ENCODE assay signal across 17 cellular contexts in the genomic region with DNA sequence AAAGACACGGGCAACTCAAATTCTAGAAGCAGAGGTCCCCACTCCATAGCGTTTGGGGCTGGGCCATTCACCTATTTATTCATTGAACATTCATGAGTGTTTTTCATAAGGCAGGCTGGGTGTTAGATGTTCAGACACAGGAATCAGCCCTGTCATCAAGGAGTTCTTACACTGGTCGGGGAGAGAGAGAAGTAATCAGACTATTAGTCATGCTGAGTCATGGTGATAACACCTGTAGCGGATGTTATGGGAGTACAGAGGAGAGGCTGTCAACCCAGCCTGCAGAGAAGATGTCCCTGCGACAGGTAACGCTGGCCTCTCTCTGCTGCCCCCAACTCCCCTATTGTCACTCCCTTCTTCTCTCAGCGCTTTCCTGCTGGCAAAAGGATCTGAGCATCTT. TPM values are rescaled to one million over a fixed set of nuclear protein-coding genes. Genes with fewer than 3 reads are reported as not detected.
DNase-seq lines count a peak whose midpoint lies in the region; ATAC-seq, FAIRE-seq and TF ChIP-seq lines count a peak whose summit lies in the region.
"Had no signal": no experiment of that assay in that cellular context is flagged by ENCODE, and none has a peak within 500 bp of the region (broad histone marks: within the 10 kb centered on the region; RNA-seq: fewer than 3 reads in every experiment).

No MANE protein-coding gene starts in this region.

- WGBS in A549 (ENCODE audit: missing lambda C conversion rate) = 36% methylated on average over 7 of the region's 7 CpGs
- WGBS in hepatocyte (ENCODE audit: low lambda C conversion rate, missing lambda C conversion rate) = 68% methylated on average over 7 of the region's 7 CpGs

- peaks cover 3% of the 10 kb centered on the region for H3K9me3 Mint-ChIP-seq in chondrocyte (ENCODE audit: low read depth)
- H3K9me3 Mint-ChIP-seq: stimulated activated naive CD8-positive, alpha-beta T cell treated with anti-CD3 and anti-CD28 coated beads, Interleukin-15, Interleukin-2, amounts not matched to agents 100 ng/mL and 50 ng/mL, for 24 hours had no signal

- peaks cover 13% of the 10 kb centered on the region for H3K4me1 ChIP-seq in A549
- no peaks in the 10 kb centered on the region for H3K4me1 ChIP-seq in hepatocyte (ENCODE audit: insufficient read depth)
- H3K4me1 ChIP-seq: ascending aorta, BLaER1 had no signal

- no peaks in the 10 kb centered on the region for H3K36me3 Mint-ChIP-seq in chondrocyte (ENCODE audit: low read depth)

- H3K27me3 Mint-ChIP-seq in chondrocyte (ENCODE audit: low read depth) = no peaks in the 10 kb centered on the region
- H3K27me3 Mint-ChIP-seq: stimulated activated naive CD8-positive, alpha-beta T cell treated with anti-CD3 and anti-CD28 coated beads, Interleukin-15, Interleukin-2, amounts not matched to agents 100 ng/mL and 50 ng/mL, for 24 hours had no signal

- FAIRE-seq in A549 (lab: Jason Lieb, UNC) (peak; percentile 56), GM18507 (lab: Jason Lieb, UNC) (peak; percentile 24)

- POLR2A ChIA-PET in A549 (lab: Yijun Ruan, JAX) = no interaction called here

- no peaks in the 10 kb centered on the region for H3K79me2 ChIP-seq in hepatocyte

- TF ChIP-seq CTCF in A549 (IDR thresholded peaks at IDR 0.05) (no peak), hepatocyte (IDR thresholded peaks at IDR 0.05; ENCODE audit: poor library complexity) (no peak), chondrocyte (IDR thresholded peaks at IDR 0.05) (no peak)

- TF ChIP-seq POLR2A in A549 (IDR thresholded peaks at IDR 0.05; ENCODE audit: low read length) = no peak

- no peak for TF ChIP-seq EP300 in A549 (IDR thresholded peaks at IDR 0.05)

- H3K4me1 Mint-ChIP-seq in chondrocyte (ENCODE audit: low read depth) = no peaks in the 10 kb centered on the region

- H3K4me2 ChIP-seq in A549 (peak overlapping the region; percentile 59), hepatocyte (no peak overlapping the region)
- H3K4me2 ChIP-seq: BLaER1 had no signal

- H3K4me3 ChIP-seq in A549 = no peak overlapping the region
- no peak overlapping the region for H3K4me3 ChIP-seq in hepatocyte
- H3K4me3 ChIP-seq: ascending aorta, BLaER1, HAP-1 had no signal

- CTCF ChIA-PET in A549 (lab: Yijun Ruan, JAX) = interaction anchor here (0.6 to 2.2 kb wide), 5 partner anchors 21 to 462 kb away, joined by 3 to 8 read pairs (median 4); no protein-coding TSS in a partner anchor

- H3K27ac Mint-ChIP-seq in chondrocyte (ENCODE audit: unreplicated experiment) = no peak overlapping the region
- H3K27ac Mint-ChIP-seq: T-helper 1 cell treated with Interleukin-12 subunit alpha and Interleukin-12 subunit beta and Interleukin-4 antibody, amounts not matched to agents 30 μg/mL and 1 μg/mL, for 36 hours had no signal

- H3K9me3 ChIP-seq in A549 (0 out of 3 replicates have a peak, but pooled peaks cover 3% of the 10 kb centered on the region), hepatocyte (ENCODE audit: low read depth) (no peaks in the 10 kb centered on the region)
- H3K9me3 ChIP-seq: ascending aorta, HAP-1 had no signal

- H3K27me3 ChIP-seq in hepatocyte = no peaks in the 10 kb centered on the region
- H3K27me3 ChIP-seq: ascending aorta, BLaER1 had no signal

- H4K20me1 ChIP-seq in hepatocyte (ENCODE audit: insufficient read depth, poor library complexity, severe bottlenecking) = no peaks in the 10 kb centered on the region
- H4K20me1 ChIP-seq: BLaER1 had no signal

- H3K36me3 ChIP-seq in hepatocyte (replicated peaks; ENCODE audit: insufficient read depth, low read depth) = no peaks in the 10 kb centered on the region
- H3K36me3 ChIP-seq: ascending aorta, HAP-1 had no signal

- no peak overlapping the region for H2AFZ ChIP-seq in hepatocyte

- TF ChIP-seq RAD21 in A549 (conservative IDR thresholded peaks at IDR 0.05 in 1 of 2, IDR thresholded peaks at IDR 0.05 in 1 of 2) = no peak

- ATAC-seq in A549 (peak; percentile 92 to 94), GM21528 (IDR thresholded peaks at IDR 0.05; ENCODE audit: low FRiP score, unreplicated experiment) (no peak)

- H3K27ac ChIP-seq in A549 = peak overlapping the region; percentile 71 to 72
- H3K27ac ChIP-seq in hepatocyte = no peak overlapping the region
- H3K27ac ChIP-seq: ascending aorta, BLaER1 had no signal

- H3K4me3 Mint-ChIP-seq in chondrocyte (ENCODE audit: unreplicated experiment) = no peak overlapping the region
- H3K4me3 Mint-ChIP-seq: stimulated activated naive CD8-positive, alpha-beta T cell treated with anti-CD3 and anti-CD28 coated beads, Interleukin-15, Interleukin-2, amounts not matched to agents 100 ng/mL and 50 ng/mL, for 24 hours; T-helper 1 cell treated with Interleukin-12 subunit alpha and Interleukin-12 subunit beta and Interleukin-4 antibody, amounts not matched to agents 30 μg/mL and 1 μg/mL, for 36 hours had no signal

- DNase-seq in A549 (ENCODE audit: low read depth in 1 of 2, low spot score in 1 of 2) (peak; percentile 78 to 79), GM18507 (ENCODE audit: extremely low spot score, insufficient read length, low read depth) (no peak), RPMI7951 (ENCODE audit: low read depth) (peak; percentile 3), hepatocyte (ENCODE audit: low spot score) (peak; percentile 65), chondrocyte (ENCODE audit: low spot score) (no peak), retina (no peak), AML-193 (lab: John Stamatoyannopoulos, UW) (no peak)
- DNase-seq: activated CD8-positive, alpha-beta memory T cell treated with anti-CD3 and anti-CD28 coated beads for 24 hours; NCI-H2081 treated with DMSO at 0.1 percent for 48 hours; posterior cingulate gyrus; stimulated activated CD4-positive, alpha-beta T cell treated with anti-CD3 and anti-CD28 coated beads, Interleukin-2, amount 100 ng/mL, for 24 hours had no signal

- no peaks in the 10 kb centered on the region for H3K9me2 ChIP-seq in hepatocyte (replicated peaks; ENCODE audit: insufficient read depth)

TF ChIP-seq in A549, 52 proteins besides CTCF, POLR2A, EP300 and RAD21 (continues in another document):
- TF ChIP-seq RFX5 (IDR thresholded peaks at IDR 0.05) (no peak), HEYL (CRISPR knock-in tag; IDR thresholded peaks at IDR 0.05) (no peak), NFE2L2 (conservative IDR thresholded peaks at IDR 0.05; ENCODE audit: low read length) (peak; percentile 92), ZSCAN20 (CRISPR knock-in tag; IDR thresholded peaks at IDR 0.05) (no peak), JUNB (IDR thresholded peaks at IDR 0.05) (peak; percentile 75)
- TF ChIP-seq, protein P1, sequence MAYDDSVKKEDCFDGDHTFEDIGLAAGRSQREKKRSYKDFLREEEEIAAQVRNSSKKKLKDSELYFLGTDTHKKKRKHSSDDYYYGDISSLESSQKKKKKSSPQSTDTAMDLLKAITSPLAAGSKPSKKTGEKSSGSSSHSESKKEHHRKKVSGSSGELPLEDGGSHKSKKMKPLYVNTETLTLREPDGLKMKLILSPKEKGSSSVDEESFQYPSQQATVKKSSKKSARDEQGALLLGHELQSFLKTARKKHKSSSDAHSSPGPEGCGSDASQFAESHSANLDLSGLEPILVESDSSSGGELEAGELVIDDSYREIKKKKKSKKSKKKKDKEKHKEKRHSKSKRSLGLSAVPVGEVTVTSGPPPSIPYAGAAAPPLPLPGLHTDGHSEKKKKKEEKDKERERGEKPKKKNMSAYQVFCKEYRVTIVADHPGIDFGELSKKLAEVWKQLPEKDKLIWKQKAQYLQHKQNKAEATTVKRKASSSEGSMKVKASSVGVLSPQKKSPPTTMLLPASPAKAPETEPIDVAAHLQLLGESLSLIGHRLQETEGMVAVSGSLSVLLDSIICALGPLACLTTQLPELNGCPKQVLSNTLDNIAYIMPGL (CRISPR knock-in tag; IDR thresholded peaks at IDR 0.05; ENCODE audit: borderline replicate concordance) = no peak
- TF ChIP-seq, protein P2, sequence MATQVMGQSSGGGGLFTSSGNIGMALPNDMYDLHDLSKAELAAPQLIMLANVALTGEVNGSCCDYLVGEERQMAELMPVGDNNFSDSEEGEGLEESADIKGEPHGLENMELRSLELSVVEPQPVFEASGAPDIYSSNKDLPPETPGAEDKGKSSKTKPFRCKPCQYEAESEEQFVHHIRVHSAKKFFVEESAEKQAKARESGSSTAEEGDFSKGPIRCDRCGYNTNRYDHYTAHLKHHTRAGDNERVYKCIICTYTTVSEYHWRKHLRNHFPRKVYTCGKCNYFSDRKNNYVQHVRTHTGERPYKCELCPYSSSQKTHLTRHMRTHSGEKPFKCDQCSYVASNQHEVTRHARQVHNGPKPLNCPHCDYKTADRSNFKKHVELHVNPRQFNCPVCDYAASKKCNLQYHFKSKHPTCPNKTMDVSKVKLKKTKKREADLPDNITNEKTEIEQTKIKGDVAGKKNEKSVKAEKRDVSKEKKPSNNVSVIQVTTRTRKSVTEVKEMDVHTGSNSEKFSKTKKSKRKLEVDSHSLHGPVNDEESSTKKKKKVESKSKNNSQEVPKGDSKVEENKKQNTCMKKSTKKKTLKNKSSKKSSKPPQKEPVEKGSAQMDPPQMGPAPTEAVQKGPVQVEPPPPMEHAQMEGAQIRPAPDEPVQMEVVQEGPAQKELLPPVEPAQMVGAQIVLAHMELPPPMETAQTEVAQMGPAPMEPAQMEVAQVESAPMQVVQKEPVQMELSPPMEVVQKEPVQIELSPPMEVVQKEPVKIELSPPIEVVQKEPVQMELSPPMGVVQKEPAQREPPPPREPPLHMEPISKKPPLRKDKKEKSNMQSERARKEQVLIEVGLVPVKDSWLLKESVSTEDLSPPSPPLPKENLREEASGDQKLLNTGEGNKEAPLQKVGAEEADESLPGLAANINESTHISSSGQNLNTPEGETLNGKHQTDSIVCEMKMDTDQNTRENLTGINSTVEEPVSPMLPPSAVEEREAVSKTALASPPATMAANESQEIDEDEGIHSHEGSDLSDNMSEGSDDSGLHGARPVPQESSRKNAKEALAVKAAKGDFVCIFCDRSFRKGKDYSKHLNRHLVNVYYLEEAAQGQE (IDR thresholded peaks at IDR 0.05) = no peak

RNA-seq across cellular contexts. Expression of a gene that starts 17.2 kb away (rescaled TPM):
- 0.19 and 0.20 TPM in 2 replicates for polyA plus RNA-seq in A549 (2011; rRNA removed)
- polyA plus RNA-seq in A549 (2012; cell fraction: cytosol; rRNA removed) = 0.18 and 0.21 TPM in 2 replicates
- 0.13 and 0.14 TPM in 2 replicates for polyA plus RNA-seq in A549 (2012; cell fraction: nucleus; rRNA removed)
- 0.03 to 0.15 TPM (median 0.05 TPM) in 3 replicates for polyA plus RNA-seq in A549 (2017; fragmentation: RNase III; extraction: RNeasy Plus Mini Kit Qiagen cat#74134 plus additional on column Dnase treatment)
- 0.37 and 0.49 TPM in 2 replicates for polyA minus RNA-seq in A549 (2011; rRNA and poly(A)+ RNA removed)
- not detected in 2 replicates for total RNA-seq in RPMI7951 (2014; rRNA removed; shearing (Covaris generic))
- total RNA-seq in hepatocyte = not detected in 2 replicates
- not detected in 2 replicates for polyA plus RNA-seq in hepatocyte
- total RNA-seq in chondrocyte = not detected in 3 replicates

RNA-seq across cellular contexts. Expression of a gene that starts 49.5 kb away (rescaled TPM):
- polyA plus RNA-seq in A549 (2011; rRNA removed) (0.03 and 0.08 TPM in 2 replicates), A549 (2017; fragmentation: RNase III; extraction: RNeasy Plus Mini Kit Qiagen cat#74134 plus additional on column Dnase treatment) (not detected in 3 replicates), hepatocyte (1.1 and 1.2 TPM in 2 replicates)
- polyA plus RNA-seq in A549 (2012; cell fraction: cytosol; rRNA removed) = not detected in 2 replicates
- polyA plus RNA-seq in A549 (2012; cell fraction: nucleus; rRNA removed) = not detected in 2 replicates
- polyA minus RNA-seq in A549 (2011; rRNA and poly(A)+ RNA removed) = not detected in 2 replicates
- total RNA-seq in RPMI7951 (2014; rRNA removed; shearing (Covaris generic)) = not detected in 2 replicates
- total RNA-seq in hepatocyte (0.47 and 0.48 TPM in 2 replicates), chondrocyte (not detected in 3 replicates)
- total RNA-seq: ascending aorta had no signal

Comparison
In these comparisons a context has a peak if more than half of its experiments do, and no peak if none do; other contexts are left out.
1. DNase-seq: peak in A549 (2 of 2), RPMI7951 (single experiment) and hepatocyte (single experiment); none in GM18507 (single experiment), chondrocyte (single experiment), retina (single experiment) and AML-193 (0 of 2).